In the genomic region with DNA sequence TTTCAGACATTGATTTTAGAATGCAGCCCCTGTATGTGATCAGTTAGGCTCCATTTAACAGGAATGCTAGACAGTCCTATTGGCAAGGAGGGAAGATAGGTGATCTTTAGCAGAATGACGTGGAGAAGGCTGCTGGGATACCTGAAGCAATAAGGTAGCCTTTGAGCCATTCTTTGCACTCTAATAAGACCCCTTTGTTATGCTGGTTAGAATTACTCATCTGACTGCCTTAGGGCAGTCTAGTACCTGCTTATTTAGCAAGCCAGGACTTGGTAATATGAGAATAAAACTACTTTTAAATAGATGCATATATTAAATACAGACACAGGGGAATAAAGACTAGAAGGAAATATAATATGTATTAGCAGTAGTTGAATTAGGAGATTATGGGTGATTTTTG, we compare ENCODE assay signal across 25 cellular contexts. TPM values are rescaled to one million over a fixed set of nuclear protein-coding genes. Genes with fewer than 3 reads are reported as not detected.
A peak's percentile ranks its signal among the peaks of the same experiment; 100 is the strongest.
DNase-seq lines count a peak whose midpoint lies in the region; ATAC-seq and TF ChIP-seq lines count a peak whose summit lies in the region.
"Had no signal": no experiment of that assay in that cellular context is flagged by ENCODE, and none has a peak within 500 bp of the region (broad histone marks: within the 10 kb centered on the region; RNA-seq: fewer than 3 reads in every experiment).

No MANE protein-coding gene starts in this region.

- H3K27me3 Mint-ChIP-seq in osteocyte (ENCODE audit: unreplicated experiment) = no peaks in the 10 kb centered on the region

- no peak overlapping the region for H3K4me3 ChIP-seq in RWPE2 (ENCODE audit: severe bottlenecking)
- H3K4me3 ChIP-seq: A549; BLaER1 treated with 17β-estradiol and CSF1 and Interleukin-3, amounts not matched to agents 10 nM and 100 nM; GM12878; GM23248 had no signal

- no peak overlapping the region for H3K4me3 Mint-ChIP-seq in osteocyte (ENCODE audit: unreplicated experiment)
- H3K4me3 Mint-ChIP-seq: CD14-positive monocyte; CD4-positive, alpha-beta T cell; CD8-positive, alpha-beta memory T cell had no signal

- peaks cover 45% of the 10 kb centered on the region for H3K4me1 Mint-ChIP-seq in osteocyte (ENCODE audit: unreplicated experiment)
- H3K4me1 Mint-ChIP-seq: CD14-positive monocyte; CD8-positive, alpha-beta memory T cell had no signal

- peak; percentile 36 for DNase-seq in HPDE6-E6E7 (ENCODE audit: extremely low spot score)
- no peak for DNase-seq in RWPE2 (ENCODE audit: low spot score)
- no peak for DNase-seq in osteocyte (ENCODE audit: extremely low spot score, unreplicated experiment)
- no peak for DNase-seq in central memory CD4-positive, alpha-beta T cell
- DNase-seq in SHP77 treated with DMSO at 0.1 percent for 48 hours (lab: John Stamatoyannopoulos, UW) = no peak
- DNase-seq: 8988T; ACHN; AML-193; BE2C; CD4-positive, alpha-beta T cell; CD8-positive, alpha-beta memory T cell; DMS 273 treated with DMSO at 0.1 percent for 48 hours; DMS79; EL; GDM1; GM23248; H7; HCEC 1CT had no signal

- peaks cover 7% of the 10 kb centered on the region for H3K4me1 ChIP-seq in RWPE2 (ENCODE audit: insufficient read depth, poor library complexity, severe bottlenecking)
- H3K4me1 ChIP-seq: A549, BE2C had no signal

- no peaks in the 10 kb centered on the region for H3K9me3 ChIP-seq in RWPE2 (ENCODE audit: severe bottlenecking)
- H3K9me3 ChIP-seq: A549; BE2C; BLaER1 treated with 17β-estradiol and CSF1 and Interleukin-3, amounts not matched to agents 10 nM and 100 nM had no signal

- H3K9me3 Mint-ChIP-seq in osteocyte (ENCODE audit: unreplicated experiment) = no peaks in the 10 kb centered on the region
- H3K9me3 Mint-ChIP-seq: CD4-positive, alpha-beta T cell had no signal

- no peaks in the 10 kb centered on the region for H3K27me3 ChIP-seq in RWPE2 (ENCODE audit: insufficient read depth, poor library complexity, severe bottlenecking)
- H3K27me3 ChIP-seq: BE2C; BLaER1 treated with 17β-estradiol and CSF1 and Interleukin-3, amounts not matched to agents 10 nM and 100 nM had no signal

- H3K27ac ChIP-seq in RWPE2 (ENCODE audit: poor library complexity, severe bottlenecking) = no peak overlapping the region
- H3K27ac ChIP-seq: A549; BLaER1 treated with 17β-estradiol and CSF1 and Interleukin-3, amounts not matched to agents 10 nM and 100 nM; GM23248 had no signal

- ATAC-seq in RWPE2 (ENCODE audit: low read depth) = peak; percentile 85
- peak; percentile 52 for ATAC-seq in esophagus mucosa
- no peak for ATAC-seq in HG02759 (IDR thresholded peaks at IDR 0.05; ENCODE audit: unreplicated experiment)
- ATAC-seq: A549, GM12878 had no signal

- H3K27ac Mint-ChIP-seq in osteocyte (ENCODE audit: unreplicated experiment) = peak overlapping the region; percentile 31
- H3K27ac Mint-ChIP-seq: CD14-positive monocyte; CD4-positive, alpha-beta T cell had no signal

- TF ChIP-seq CTCF in RWPE2 (IDR thresholded peaks at IDR 0.05; ENCODE audit: poor library complexity, severe bottlenecking) (no peak), osteocyte (IDR thresholded peaks at IDR 0.05) (no peak)

- no peaks in the 10 kb centered on the region for H3K36me3 ChIP-seq in RWPE2 (ENCODE audit: low read depth)
- H3K36me3 ChIP-seq: BE2C; BLaER1 treated with 17β-estradiol and CSF1 and Interleukin-3, amounts not matched to agents 10 nM and 100 nM had no signal

- H3K36me3 Mint-ChIP-seq in osteocyte (ENCODE audit: unreplicated experiment) = peaks cover 6% of the 10 kb centered on the region
- H3K36me3 Mint-ChIP-seq: CD14-positive monocyte; CD8-positive, alpha-beta memory T cell had no signal

RNA-seq across cellular contexts. Expression of a gene that starts 29.1 kb away (rescaled TPM):
- total RNA-seq in esophagus mucosa (0.52 TPM), osteocyte (14.8 and 19.6 TPM in 2 replicates)
- total RNA-seq: CD4-positive, alpha-beta T cell; CD8-positive, alpha-beta memory T cell; GM12878; H1 had no signal

Comparison
In these comparisons a context has a peak if more than half of its experiments do, and no peak if none do; other contexts are left out.
1. RNA of a gene that starts 29.1 kb away (total RNA-seq): 14.8 to 19.6 TPM in osteocyte; 0.52 TPM in esophagus mucosa (single experiment); every median in the first group is over 10 times any median in the second.